Comparison of ENCODE assay signal across 11 cellular contexts in the genomic region with DNA sequence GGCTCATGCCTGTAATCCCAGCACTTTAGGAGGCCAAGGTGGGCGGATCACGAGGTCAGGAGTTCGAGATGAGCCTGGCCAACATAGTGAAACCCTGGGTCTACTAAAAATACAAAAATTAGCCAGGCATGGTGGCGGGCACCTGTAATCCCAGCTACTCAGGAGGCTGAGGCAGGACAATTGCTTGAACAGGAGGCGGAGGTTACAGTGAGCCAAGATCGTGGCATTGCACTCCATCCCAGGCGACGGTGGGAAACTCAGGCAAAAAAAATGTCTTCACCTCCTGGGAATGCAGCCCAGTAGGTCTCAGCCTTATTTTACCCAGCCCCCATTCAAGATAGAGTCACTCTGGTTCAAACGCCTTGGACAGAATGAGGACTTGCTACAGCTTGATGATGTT. TPM values are rescaled to one million over a fixed set of nuclear protein-coding genes. Genes with fewer than 3 reads are reported as not detected.
DNase-seq lines count a peak whose midpoint lies in the region; ATAC-seq, FAIRE-seq and TF ChIP-seq lines count a peak whose summit lies in the region.
"Not testable (repeated sequence)": the region's sequence is repeated elsewhere in the genome, so short reads cannot be mapped to it uniquely, and the experiment has no call there.
"Had no signal": no experiment of that assay in that cellular context is flagged by ENCODE, and none has a peak within 500 bp of the region (broad histone marks: within the 10 kb centered on the region; RNA-seq: fewer than 3 reads in every experiment).

No MANE protein-coding gene starts in this region.

- BruUV-seq in K562 (replicated peaks; lab: Mats Ljungman, UMichigan): TSS peak; percentile 71

- H3K4me3 Mint-ChIP-seq in CD4-positive, alpha-beta T cell: peak overlapping the region; percentile 42

- 0 out of 4 replicates have a peak overlapping the region, but pooled peaks of 1 of the 2 experiments have one; percentile 100 for H3K9ac ChIP-seq in K562 (ENCODE audit: insufficient read depth in 1 of 2, low read depth in 2 of 2, low read length in 2 of 2)
- not testable (repeated sequence) for H3K9ac ChIP-seq in trophoblast cell (ENCODE audit: low read length)

- not testable (repeated sequence) for H4K20me1 ChIP-seq in K562 (replicated peaks; ENCODE audit: control insufficient read depth, insufficient read depth, low read length)

- H3K23ac ChIP-seq in trophoblast cell (ENCODE audit: low read length): not testable (repeated sequence)

- H3K18ac ChIP-seq in trophoblast cell (ENCODE audit: low read length): not testable (repeated sequence)

- H4K12ac ChIP-seq in trophoblast cell (ENCODE audit: low read depth, low read length): not testable (repeated sequence)

- peak overlapping the region; percentile 64; the same call in 1 of the 2 replicates for H3K4me2 ChIP-seq in K562 (ENCODE audit: insufficient read depth, low read length)
- H3K4me2 ChIP-seq in trophoblast cell (ENCODE audit: low read length): not testable (repeated sequence)

- H3K27me3 Mint-ChIP-seq in CD4-positive, alpha-beta T cell: not testable (repeated sequence)

- CTCF ChIA-PET in CD4-positive, alpha-beta T cell (lab: Charles Lee); HEK293 (lab: Yijun Ruan, JAX); K562 (lab: Yijun Ruan, JAX; ENCODE audit: low intra/inter-chr PET ratio): not testable (repeated sequence)

- peaks cover 23% of the 10 kb centered on the region for H3K79me2 ChIP-seq in K562 (ENCODE audit: control insufficient read depth, insufficient read depth, low read length)
- peaks cover 17% of the 10 kb centered on the region for H3K79me2 ChIP-seq in trophoblast cell (ENCODE audit: control insufficient read depth, insufficient read depth, low read length, poor library complexity)

- not testable (repeated sequence) for H3K4me1 ChIP-seq in HEK293 (ENCODE audit: control insufficient read depth, insufficient read depth, low read length); trophoblast cell (ENCODE audit: control insufficient read depth in 1 of 2, insufficient read depth in 2 of 2, low read length in 2 of 2)
- peaks cover 13% of the 10 kb centered on the region for H3K4me1 ChIP-seq in RWPE2 (ENCODE audit: insufficient read depth, poor library complexity, severe bottlenecking)
- H3K4me1 ChIP-seq in K562 (replicated peaks in 1 of 2; ENCODE audit: control insufficient read depth in 2 of 2, insufficient read depth in 2 of 2, low read length in 2 of 2): peaks cover 17 to 39% of the 10 kb centered on the region in 2 experiments

- not testable (repeated sequence) for H2BK5ac ChIP-seq in trophoblast cell (ENCODE audit: low read depth, low read length, poor library complexity)

- peaks cover 13% of the 10 kb centered on the region for H3K79me1 ChIP-seq in trophoblast cell (ENCODE audit: low read length)

- intact Hi-C loops in CD4-positive, alpha-beta T cell (cut with DNase I, micrococcal nuclease); K562 (cut with micrococcal nuclease): not testable (repeated sequence)

- DNase-seq in CD4-positive, alpha-beta T cell; RWPE2 (ENCODE audit: low spot score): not testable (repeated sequence)
- DNase-seq in K562 (ENCODE audit: extremely low read depth in 1 of 4, low spot score in 3 of 4) (peak in 1 of 4 experiments; percentile 24), islet precursor cell (peak; percentile 70), trophoblast cell (peak; percentile 79 to 90)

- in situ Hi-C loops in K562 (cut with MboI): not testable (repeated sequence)

- H2AK5ac ChIP-seq in trophoblast cell (ENCODE audit: low read length): not testable (repeated sequence)

- H3K36me3 Mint-ChIP-seq in CD4-positive, alpha-beta T cell (ENCODE audit: low read depth): peaks cover 19% of the 10 kb centered on the region

- FAIRE-seq in K562 (lab: Jason Lieb, UNC): not testable (repeated sequence)

- not testable (repeated sequence) for H3K27ac ChIP-seq in CD4-positive, alpha-beta T cell (ENCODE audit: low read depth, low read length); HEK293 (ENCODE audit: extremely low read depth, low read depth, low read length); trophoblast cell (ENCODE audit: low read depth, low read length)
- H3K27ac ChIP-seq in RWPE2 (ENCODE audit: poor library complexity, severe bottlenecking) (peak overlapping the region; percentile 97), K562 (ENCODE audit: extremely low read depth, low read depth, low read length) (peak overlapping the region; percentile 99; the same call in 2 of the 3 replicates)

- TF ChIP-seq CTCF in CD4-positive, alpha-beta T cell (IDR thresholded peaks at IDR 0.05); HEK293 (tag by site-specific recombination; IDR thresholded peaks at IDR 0.05); RWPE2 (IDR thresholded peaks at IDR 0.05; ENCODE audit: poor library complexity, severe bottlenecking); K562 (IDR thresholded peaks at IDR 0.05 in 2 of 3, conservative IDR thresholded peaks at IDR 0.05 in 1 of 3; ENCODE audit: insufficient read depth in 2 of 3, low read depth in 1 of 3, low read length in 3 of 3): not testable (repeated sequence)

- not testable (repeated sequence) for H3K9me3 Mint-ChIP-seq in CD4-positive, alpha-beta T cell

- not testable (repeated sequence) for TF ChIP-seq RAD21 in K562 (CRISPR knock-in tag; conservative IDR thresholded peaks at IDR 0.05 in 1 of 2, IDR thresholded peaks at IDR 0.05 in 1 of 2)

- H2AFZ ChIP-seq in K562 (ENCODE audit: low read depth, low read length): peak overlapping the region; percentile 86
- H2AFZ ChIP-seq in trophoblast cell (ENCODE audit: insufficient read depth, low read length, poor library complexity): not testable (repeated sequence)

- not testable (repeated sequence) for H3K27me3 ChIP-seq in CD4-positive, alpha-beta T cell (ENCODE audit: control insufficient read depth, insufficient read depth, low read length); RWPE2 (ENCODE audit: insufficient read depth, poor library complexity, severe bottlenecking); K562 (ENCODE audit: control insufficient read depth in 2 of 2, insufficient read depth in 2 of 2, low read length in 2 of 2); trophoblast cell (ENCODE audit: insufficient read depth, low read length)

- ATAC-seq in CD4-positive, alpha-beta T cell (ENCODE audit: poor library complexity); RWPE2 (ENCODE audit: low read depth); K562: not testable (repeated sequence)

- WGBS in K562 (ENCODE audit: insufficient coverage, low coverage, missing lambda C conversion rate): 82% methylated on average over 9 of the region's 9 CpGs
- no CpG with 5 or more reads among the region's 9 CpGs for WGBS in trophoblast cell (ENCODE audit: extremely low coverage, insufficient coverage, insufficient read length)

- H3K4ac ChIP-seq in trophoblast cell (ENCODE audit: low read depth, low read length): not testable (repeated sequence)

- not testable (repeated sequence) for H4K91ac ChIP-seq in trophoblast cell (ENCODE audit: low read depth, low read length)

- not testable (repeated sequence) for H3K9me1 ChIP-seq in K562 (ENCODE audit: control insufficient read depth, insufficient read depth, low read length)

- TF ChIP-seq POLR2A in K562 (conservative IDR thresholded peaks at IDR 0.05): peak; percentile 80

- not testable (repeated sequence) for H2BK120ac ChIP-seq in trophoblast cell (ENCODE audit: insufficient read depth, low read length, poor library complexity)

- H3K27ac Mint-ChIP-seq in CD4-positive, alpha-beta T cell: not testable (repeated sequence)

- not testable (repeated sequence) for TF ChIP-seq EP300 in K562 (IDR thresholded peaks at IDR 0.05; ENCODE audit: low read length)

- not testable (repeated sequence) for H3K14ac ChIP-seq in trophoblast cell (ENCODE audit: low read length)

- H3K9me3 ChIP-seq in CD4-positive, alpha-beta T cell (ENCODE audit: control insufficient read depth, low read length); HEK293 (ENCODE audit: control insufficient read depth, insufficient read depth, low read depth, low read length); RWPE2 (ENCODE audit: severe bottlenecking); K562 (replicated peaks; ENCODE audit: control insufficient read depth, insufficient read depth, low read depth, low read length); trophoblast cell (ENCODE audit: insufficient read depth, low read depth, low read length): not testable (repeated sequence)

- not testable (repeated sequence) for H3K36me3 ChIP-seq in HEK293 (ENCODE audit: control insufficient read depth in 2 of 2, insufficient read depth in 1 of 2, low read length in 2 of 2); RWPE2 (ENCODE audit: low read depth); K562 (ENCODE audit: control insufficient read depth, insufficient read depth, low read length); trophoblast cell (ENCODE audit: control insufficient read depth in 1 of 2, insufficient read depth in 2 of 2, low read length in 2 of 2)

- POLR2A ChIA-PET in CD4-positive, alpha-beta T cell (lab: Charles Lee); HEK293 (lab: Yijun Ruan, JAX): not testable (repeated sequence)
- POLR2A ChIA-PET in K562 (lab: Yijun Ruan, JAX): interaction anchor here (0.6 to 1.2 kb wide), 3 partner anchors 14 to 85 kb away, joined by 3 read pairs; no protein-coding TSS in a partner anchor

- H3K4me1 Mint-ChIP-seq in CD4-positive, alpha-beta T cell (ENCODE audit: low read depth): peaks cover 20% of the 10 kb centered on the region

- not testable (repeated sequence) for H4K8ac ChIP-seq in trophoblast cell (ENCODE audit: low read depth, low read length)

- H3K4me3 ChIP-seq in HEK293 (ENCODE audit: low read depth, low read length); RWPE2 (ENCODE audit: severe bottlenecking); K562; trophoblast cell (ENCODE audit: low read depth, low read length): not testable (repeated sequence)

- H2BK12ac ChIP-seq in trophoblast cell (ENCODE audit: low read length): not testable (repeated sequence)

RNA-seq across cellular contexts. Expression of a gene that starts 2.8 kb away (rescaled TPM):
- total RNA-seq in CD4-positive, alpha-beta T cell: 10 to 100 TPM; 73.3 to 76.0 TPM
- total RNA-seq in K562 (2011; cell fraction: chromatin; rRNA removed; ENCODE audit: low replicate concordance): 194 and 717 TPM in 2 replicates
- total RNA-seq in K562 (2011; cell fraction: nucleolus; rRNA removed): 95.7 and 151 TPM in 2 replicates
- 249 and 315 TPM in 2 replicates for total RNA-seq in K562 (2011; cell fraction: nucleoplasm; rRNA removed)
- total RNA-seq in K562 (2014; rRNA removed) (89.9 and 91.0 TPM in 2 replicates), K562 (2014; rRNA removed; fragmentation: Illumina TruSeq; extraction: Trizol) (106 and 120 TPM in 2 replicates), K562 (2015; rRNA removed; fragmentation: Illumina TruSeq; extraction: Trizol) (102 and 109 TPM in 2 replicates), K562 (2021) (123 TPM in 2 replicates)
- polyA plus RNA-seq in K562 (2011; rRNA removed) (78.6 and 97.2 TPM in 2 replicates), K562 (2014; fragmentation: Illumina TruSeq; extraction: Trizol) (101 and 121 TPM in 2 replicates), K562 (2014; fragmentation: Nextera tagmentation; extraction: Ambion mirVana) (10 to 100 TPM; 23.3 to 30.3 TPM), K562 (2014; rRNA removed) (101 and 106 TPM in 2 replicates)
- 13.8 and 29.6 TPM in 2 replicates for polyA plus RNA-seq in K562 (2011; cell fraction: cytosol; rRNA removed)
- polyA plus RNA-seq in K562 (2011; cell fraction: nucleus; rRNA removed): 94.2 and 106 TPM in 2 replicates
- 92.9 and 103 TPM in 2 replicates for polyA plus RNA-seq in K562 (2012)
- polyA minus RNA-seq in K562 (2011; rRNA and poly(A)+ RNA removed): 149 and 168 TPM in 2 replicates
- polyA minus RNA-seq in K562 (2011; cell fraction: cytosol; rRNA and poly(A)+ RNA removed): 39.7 and 45.1 TPM in 2 replicates
- polyA minus RNA-seq in K562 (2011; cell fraction: nucleus; rRNA and poly(A)+ RNA removed): 77.0 and 154 TPM in 2 replicates
- 37.7 and 38.4 TPM in 2 replicates for polyA plus RNA-seq in trophoblast cell (2013)

RNA-seq across cellular contexts. Expression of a gene that starts 26.3 kb away (rescaled TPM):
- not detected for total RNA-seq in CD4-positive, alpha-beta T cell
- not detected in 2 replicates for total RNA-seq in K562 (2011; cell fraction: chromatin; rRNA removed; ENCODE audit: low replicate concordance)
- total RNA-seq in K562 (2011; cell fraction: nucleolus; rRNA removed): 0.13 TPM in 1 of 2 replicates, not detected in the other
- not detected in 2 replicates for total RNA-seq in K562 (2011; cell fraction: nucleoplasm; rRNA removed)
- not detected in 2 replicates for total RNA-seq in K562 (2014; rRNA removed)
- total RNA-seq in K562 (2014; rRNA removed; fragmentation: Illumina TruSeq; extraction: Trizol): not detected in 2 replicates
- total RNA-seq in K562 (2015; rRNA removed; fragmentation: Illumina TruSeq; extraction: Trizol): not detected in 2 replicates
- total RNA-seq in K562 (2021): not detected in 2 replicates
- not detected in 2 replicates for polyA plus RNA-seq in K562 (2011; rRNA removed)
- not detected in 2 replicates for polyA plus RNA-seq in K562 (2011; cell fraction: cytosol; rRNA removed)
- polyA plus RNA-seq in K562 (2011; cell fraction: nucleus; rRNA removed): 0.10 TPM in 1 of 2 replicates, not detected in the other
- 5.8 and 7.0 TPM in 2 replicates for polyA plus RNA-seq in K562 (2012)
- not detected in 2 replicates for polyA plus RNA-seq in K562 (2014; fragmentation: Illumina TruSeq; extraction: Trizol)
- under 1 TPM; 0.45 to 0.48 TPM for polyA plus RNA-seq in K562 (2014; fragmentation: Nextera tagmentation; extraction: Ambion mirVana)
- not detected in 2 replicates for polyA plus RNA-seq in K562 (2014; rRNA removed)
- not detected in 2 replicates for polyA minus RNA-seq in K562 (2011; rRNA and poly(A)+ RNA removed)
- polyA minus RNA-seq in K562 (2011; cell fraction: cytosol; rRNA and poly(A)+ RNA removed): not detected in 2 replicates
- polyA minus RNA-seq in K562 (2011; cell fraction: nucleus; rRNA and poly(A)+ RNA removed): not detected in 2 replicates
- polyA plus RNA-seq in trophoblast cell (2013): 0.08 and 0.10 TPM in 2 replicates
- total RNA-seq: A172; CD4-positive, alpha-beta memory T cell; CD8-positive, alpha-beta memory T cell; Daoy had no signal
- polyA plus RNA-seq: BJ; CD4-positive, alpha-beta memory T cell; CD8-positive, alpha-beta memory T cell had no signal
